ENCODE assay signal across 1 cellular context in the genomic region with DNA sequence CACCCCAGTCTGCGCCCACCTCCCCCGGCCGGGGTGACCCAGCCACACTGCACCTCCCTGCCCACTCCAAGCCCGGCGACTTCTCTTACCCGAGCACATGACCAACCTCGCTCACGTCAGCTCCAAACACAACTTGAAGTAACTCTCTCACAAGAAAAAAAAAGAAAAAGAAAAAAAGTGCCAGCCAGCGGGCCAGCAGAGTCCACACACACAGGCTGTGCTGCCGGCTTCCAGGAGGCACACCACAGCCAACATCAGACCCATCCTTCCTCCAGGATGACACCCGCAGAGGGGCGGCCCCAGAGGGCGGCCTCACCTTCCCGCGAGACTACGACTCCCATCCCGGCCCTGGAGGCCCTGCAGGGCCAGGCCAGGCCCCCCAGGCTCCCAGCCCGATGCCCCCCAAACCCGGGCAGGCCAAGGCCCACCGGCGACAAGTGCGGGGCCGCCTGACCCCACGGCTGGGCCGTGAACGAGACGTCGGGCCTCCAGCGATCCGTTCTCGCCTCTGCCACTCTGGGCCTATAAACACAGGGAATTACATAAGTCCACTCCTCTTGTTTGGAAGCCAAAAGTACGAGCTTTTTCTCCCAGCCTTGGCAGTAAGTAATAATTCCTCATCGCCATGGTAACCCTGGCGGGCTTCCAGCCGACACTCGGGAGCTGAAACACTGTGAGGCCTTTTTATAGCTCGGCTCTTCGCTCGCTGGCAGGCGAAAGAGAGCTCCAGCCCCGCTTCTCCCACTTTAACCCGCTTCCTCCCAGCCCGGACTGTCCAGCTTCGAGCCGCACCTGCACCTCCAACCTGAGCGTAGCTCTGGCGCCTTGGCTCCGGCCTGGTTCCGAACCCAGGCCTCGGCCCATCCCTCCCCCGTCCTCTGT.
A peak's percentile ranks its signal among the peaks of the same experiment; 100 is the strongest.
TF ChIP-seq lines count a peak whose summit lies in the region.

No MANE protein-coding gene starts in this region.

TF ChIP-seq in A549, 52 proteins besides CTCF, POLR2A, EP300 and RAD21 (continued from another document):
- TF ChIP-seq, protein P1, sequence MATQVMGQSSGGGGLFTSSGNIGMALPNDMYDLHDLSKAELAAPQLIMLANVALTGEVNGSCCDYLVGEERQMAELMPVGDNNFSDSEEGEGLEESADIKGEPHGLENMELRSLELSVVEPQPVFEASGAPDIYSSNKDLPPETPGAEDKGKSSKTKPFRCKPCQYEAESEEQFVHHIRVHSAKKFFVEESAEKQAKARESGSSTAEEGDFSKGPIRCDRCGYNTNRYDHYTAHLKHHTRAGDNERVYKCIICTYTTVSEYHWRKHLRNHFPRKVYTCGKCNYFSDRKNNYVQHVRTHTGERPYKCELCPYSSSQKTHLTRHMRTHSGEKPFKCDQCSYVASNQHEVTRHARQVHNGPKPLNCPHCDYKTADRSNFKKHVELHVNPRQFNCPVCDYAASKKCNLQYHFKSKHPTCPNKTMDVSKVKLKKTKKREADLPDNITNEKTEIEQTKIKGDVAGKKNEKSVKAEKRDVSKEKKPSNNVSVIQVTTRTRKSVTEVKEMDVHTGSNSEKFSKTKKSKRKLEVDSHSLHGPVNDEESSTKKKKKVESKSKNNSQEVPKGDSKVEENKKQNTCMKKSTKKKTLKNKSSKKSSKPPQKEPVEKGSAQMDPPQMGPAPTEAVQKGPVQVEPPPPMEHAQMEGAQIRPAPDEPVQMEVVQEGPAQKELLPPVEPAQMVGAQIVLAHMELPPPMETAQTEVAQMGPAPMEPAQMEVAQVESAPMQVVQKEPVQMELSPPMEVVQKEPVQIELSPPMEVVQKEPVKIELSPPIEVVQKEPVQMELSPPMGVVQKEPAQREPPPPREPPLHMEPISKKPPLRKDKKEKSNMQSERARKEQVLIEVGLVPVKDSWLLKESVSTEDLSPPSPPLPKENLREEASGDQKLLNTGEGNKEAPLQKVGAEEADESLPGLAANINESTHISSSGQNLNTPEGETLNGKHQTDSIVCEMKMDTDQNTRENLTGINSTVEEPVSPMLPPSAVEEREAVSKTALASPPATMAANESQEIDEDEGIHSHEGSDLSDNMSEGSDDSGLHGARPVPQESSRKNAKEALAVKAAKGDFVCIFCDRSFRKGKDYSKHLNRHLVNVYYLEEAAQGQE (IDR thresholded peaks at IDR 0.05): peak; percentile 85
- TF ChIP-seq, protein P2, sequence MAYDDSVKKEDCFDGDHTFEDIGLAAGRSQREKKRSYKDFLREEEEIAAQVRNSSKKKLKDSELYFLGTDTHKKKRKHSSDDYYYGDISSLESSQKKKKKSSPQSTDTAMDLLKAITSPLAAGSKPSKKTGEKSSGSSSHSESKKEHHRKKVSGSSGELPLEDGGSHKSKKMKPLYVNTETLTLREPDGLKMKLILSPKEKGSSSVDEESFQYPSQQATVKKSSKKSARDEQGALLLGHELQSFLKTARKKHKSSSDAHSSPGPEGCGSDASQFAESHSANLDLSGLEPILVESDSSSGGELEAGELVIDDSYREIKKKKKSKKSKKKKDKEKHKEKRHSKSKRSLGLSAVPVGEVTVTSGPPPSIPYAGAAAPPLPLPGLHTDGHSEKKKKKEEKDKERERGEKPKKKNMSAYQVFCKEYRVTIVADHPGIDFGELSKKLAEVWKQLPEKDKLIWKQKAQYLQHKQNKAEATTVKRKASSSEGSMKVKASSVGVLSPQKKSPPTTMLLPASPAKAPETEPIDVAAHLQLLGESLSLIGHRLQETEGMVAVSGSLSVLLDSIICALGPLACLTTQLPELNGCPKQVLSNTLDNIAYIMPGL (CRISPR knock-in tag; IDR thresholded peaks at IDR 0.05; ENCODE audit: borderline replicate concordance): no peak
- TF ChIP-seq FOSL2 (IDR thresholded peaks at IDR 0.05) (no peak), FOSL2 (CRISPR knock-in tag; IDR thresholded peaks at IDR 0.05) (no peak)
- TF ChIP-seq, protein P3, sequence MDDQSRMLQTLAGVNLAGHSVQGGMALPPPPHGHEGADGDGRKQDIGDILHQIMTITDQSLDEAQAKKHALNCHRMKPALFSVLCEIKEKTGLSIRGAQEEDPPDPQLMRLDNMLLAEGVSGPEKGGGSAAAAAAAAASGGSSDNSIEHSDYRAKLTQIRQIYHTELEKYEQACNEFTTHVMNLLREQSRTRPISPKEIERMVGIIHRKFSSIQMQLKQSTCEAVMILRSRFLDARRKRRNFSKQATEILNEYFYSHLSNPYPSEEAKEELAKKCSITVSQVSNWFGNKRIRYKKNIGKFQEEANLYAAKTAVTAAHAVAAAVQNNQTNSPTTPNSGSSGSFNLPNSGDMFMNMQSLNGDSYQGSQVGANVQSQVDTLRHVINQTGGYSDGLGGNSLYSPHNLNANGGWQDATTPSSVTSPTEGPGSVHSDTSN (IDR thresholded peaks at IDR 0.05): peak; percentile 37; the same call in 1 of the 2 replicates
